In genomic region chr9:19408693-19409405, GRCh38 we compare ENCODE assay signal across 1 cellular context.
TF ChIP-seq lines count a peak whose summit lies in the region.

TSS of gene ACER2 (plus strand) at chr9:19409009. CDS start at chr9:19409085, 76 bp downstream.

TF ChIP-seq in HepG2, 621 proteins besides CTCF, POLR2A, EP300 and RAD21 (continued from another document and continues in another):
- TF ChIP-seq, protein P1, sequence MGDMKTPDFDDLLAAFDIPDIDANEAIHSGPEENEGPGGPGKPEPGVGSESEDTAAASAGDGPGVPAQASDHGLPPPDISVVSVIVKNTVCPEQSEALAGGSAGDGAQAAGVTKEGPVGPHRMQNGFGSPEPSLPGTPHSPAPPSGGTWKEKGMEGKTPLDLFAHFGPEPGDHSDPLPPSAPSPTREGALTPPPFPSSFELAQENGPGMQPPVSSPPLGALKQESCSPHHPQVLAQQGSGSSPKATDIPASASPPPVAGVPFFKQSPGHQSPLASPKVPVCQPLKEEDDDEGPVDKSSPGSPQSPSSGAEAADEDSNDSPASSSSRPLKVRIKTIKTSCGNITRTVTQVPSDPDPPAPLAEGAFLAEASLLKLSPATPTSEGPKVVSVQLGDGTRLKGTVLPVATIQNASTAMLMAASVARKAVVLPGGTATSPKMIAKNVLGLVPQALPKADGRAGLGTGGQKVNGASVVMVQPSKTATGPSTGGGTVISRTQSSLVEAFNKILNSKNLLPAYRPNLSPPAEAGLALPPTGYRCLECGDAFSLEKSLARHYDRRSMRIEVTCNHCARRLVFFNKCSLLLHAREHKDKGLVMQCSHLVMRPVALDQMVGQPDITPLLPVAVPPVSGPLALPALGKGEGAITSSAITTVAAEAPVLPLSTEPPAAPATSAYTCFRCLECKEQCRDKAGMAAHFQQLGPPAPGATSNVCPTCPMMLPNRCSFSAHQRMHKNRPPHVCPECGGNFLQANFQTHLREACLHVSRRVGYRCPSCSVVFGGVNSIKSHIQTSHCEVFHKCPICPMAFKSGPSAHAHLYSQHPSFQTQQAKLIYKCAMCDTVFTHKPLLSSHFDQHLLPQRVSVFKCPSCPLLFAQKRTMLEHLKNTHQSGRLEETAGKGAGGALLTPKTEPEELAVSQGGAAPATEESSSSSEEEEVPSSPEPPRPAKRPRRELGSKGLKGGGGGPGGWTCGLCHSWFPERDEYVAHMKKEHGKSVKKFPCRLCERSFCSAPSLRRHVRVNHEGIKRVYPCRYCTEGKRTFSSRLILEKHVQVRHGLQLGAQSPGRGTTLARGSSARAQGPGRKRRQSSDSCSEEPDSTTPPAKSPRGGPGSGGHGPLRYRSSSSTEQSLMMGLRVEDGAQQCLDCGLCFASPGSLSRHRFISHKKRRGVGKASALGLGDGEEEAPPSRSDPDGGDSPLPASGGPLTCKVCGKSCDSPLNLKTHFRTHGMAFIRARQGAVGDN (CRISPR knock-in tag; IDR thresholded peaks at IDR 0.05): peak; percentile 93
- TF ChIP-seq ZC3H13 (CRISPR knock-in tag; IDR thresholded peaks at IDR 0.05): peak; percentile 24; the same call in 1 of the 2 replicates
- no peak for TF ChIP-seq AKAP8 (CRISPR knock-in tag; IDR thresholded peaks at IDR 0.05)
- no peak for TF ChIP-seq BCL3 (CRISPR knock-in tag; IDR thresholded peaks at IDR 0.05)
- TF ChIP-seq TBL1XR1 (IDR thresholded peaks at IDR 0.05; ENCODE audit: borderline replicate concordance, low read length, partially characterized antibody): no peak
- TF ChIP-seq ZHX2 (IDR thresholded peaks at IDR 0.05; ENCODE audit: low read depth): no peak
- TF ChIP-seq ZHX2 (CRISPR knock-in tag; IDR thresholded peaks at IDR 0.05; ENCODE audit: borderline replicate concordance): peak; percentile 86; the same call in 1 of the 2 replicates
- TF ChIP-seq ZNF264 (CRISPR knock-in tag; IDR thresholded peaks at IDR 0.05): peak; percentile 79; the same call in 1 of the 2 replicates
- TF ChIP-seq, protein P2, sequence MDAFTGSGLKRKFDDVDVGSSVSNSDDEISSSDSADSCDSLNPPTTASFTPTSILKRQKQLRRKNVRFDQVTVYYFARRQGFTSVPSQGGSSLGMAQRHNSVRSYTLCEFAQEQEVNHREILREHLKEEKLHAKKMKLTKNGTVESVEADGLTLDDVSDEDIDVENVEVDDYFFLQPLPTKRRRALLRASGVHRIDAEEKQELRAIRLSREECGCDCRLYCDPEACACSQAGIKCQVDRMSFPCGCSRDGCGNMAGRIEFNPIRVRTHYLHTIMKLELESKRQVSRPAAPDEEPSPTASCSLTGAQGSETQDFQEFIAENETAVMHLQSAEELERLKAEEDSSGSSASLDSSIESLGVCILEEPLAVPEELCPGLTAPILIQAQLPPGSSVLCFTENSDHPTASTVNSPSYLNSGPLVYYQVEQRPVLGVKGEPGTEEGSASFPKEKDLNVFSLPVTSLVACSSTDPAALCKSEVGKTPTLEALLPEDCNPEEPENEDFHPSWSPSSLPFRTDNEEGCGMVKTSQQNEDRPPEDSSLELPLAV (CRISPR knock-in tag; conservative IDR thresholded peaks at IDR 0.05; ENCODE audit: low read depth): no peak
- no peak for TF ChIP-seq TEAD2 (CRISPR knock-in tag; IDR thresholded peaks at IDR 0.05)
- TF ChIP-seq YEATS4 (CRISPR knock-in tag; IDR thresholded peaks at IDR 0.05; ENCODE audit: borderline replicate concordance): peak; percentile 83
- TF ChIP-seq ATF4 (CRISPR knock-in tag; IDR thresholded peaks at IDR 0.05): 0 out of 4 replicates have a peak, but pooled peaks of 1 of the 2 experiments have one; percentile 24
- TF ChIP-seq RBFOX2 (IDR thresholded peaks at IDR 0.05; ENCODE audit: low read depth, low read length): peak; percentile 89
- TF ChIP-seq, protein P3, sequence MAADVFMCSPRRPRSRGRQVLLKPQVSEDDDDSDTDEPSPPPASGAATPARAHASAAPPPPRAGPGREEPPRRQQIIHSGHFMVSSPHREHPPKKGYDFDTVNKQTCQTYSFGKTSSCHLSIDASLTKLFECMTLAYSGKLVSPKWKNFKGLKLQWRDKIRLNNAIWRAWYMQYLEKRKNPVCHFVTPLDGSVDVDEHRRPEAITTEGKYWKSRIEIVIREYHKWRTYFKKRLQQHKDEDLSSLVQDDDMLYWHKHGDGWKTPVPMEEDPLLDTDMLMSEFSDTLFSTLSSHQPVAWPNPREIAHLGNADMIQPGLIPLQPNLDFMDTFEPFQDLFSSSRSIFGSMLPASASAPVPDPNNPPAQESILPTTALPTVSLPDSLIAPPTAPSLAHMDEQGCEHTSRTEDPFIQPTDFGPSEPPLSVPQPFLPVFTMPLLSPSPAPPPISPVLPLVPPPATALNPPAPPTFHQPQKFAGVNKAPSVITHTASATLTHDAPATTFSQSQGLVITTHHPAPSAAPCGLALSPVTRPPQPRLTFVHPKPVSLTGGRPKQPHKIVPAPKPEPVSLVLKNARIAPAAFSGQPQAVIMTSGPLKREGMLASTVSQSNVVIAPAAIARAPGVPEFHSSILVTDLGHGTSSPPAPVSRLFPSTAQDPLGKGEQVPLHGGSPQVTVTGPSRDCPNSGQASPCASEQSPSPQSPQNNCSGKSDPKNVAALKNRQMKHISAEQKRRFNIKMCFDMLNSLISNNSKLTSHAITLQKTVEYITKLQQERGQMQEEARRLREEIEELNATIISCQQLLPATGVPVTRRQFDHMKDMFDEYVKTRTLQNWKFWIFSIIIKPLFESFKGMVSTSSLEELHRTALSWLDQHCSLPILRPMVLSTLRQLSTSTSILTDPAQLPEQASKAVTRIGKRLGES (CRISPR knock-in tag; IDR thresholded peaks at IDR 0.05; ENCODE audit: borderline replicate concordance): 0 out of 2 replicates have a peak, but pooled peaks have one; percentile 44
- TF ChIP-seq IKZF4 (CRISPR knock-in tag; IDR thresholded peaks at IDR 0.05; ENCODE audit: borderline replicate concordance, low read depth, not compliant biosample characterization): no peak
- TF ChIP-seq, protein P4, sequence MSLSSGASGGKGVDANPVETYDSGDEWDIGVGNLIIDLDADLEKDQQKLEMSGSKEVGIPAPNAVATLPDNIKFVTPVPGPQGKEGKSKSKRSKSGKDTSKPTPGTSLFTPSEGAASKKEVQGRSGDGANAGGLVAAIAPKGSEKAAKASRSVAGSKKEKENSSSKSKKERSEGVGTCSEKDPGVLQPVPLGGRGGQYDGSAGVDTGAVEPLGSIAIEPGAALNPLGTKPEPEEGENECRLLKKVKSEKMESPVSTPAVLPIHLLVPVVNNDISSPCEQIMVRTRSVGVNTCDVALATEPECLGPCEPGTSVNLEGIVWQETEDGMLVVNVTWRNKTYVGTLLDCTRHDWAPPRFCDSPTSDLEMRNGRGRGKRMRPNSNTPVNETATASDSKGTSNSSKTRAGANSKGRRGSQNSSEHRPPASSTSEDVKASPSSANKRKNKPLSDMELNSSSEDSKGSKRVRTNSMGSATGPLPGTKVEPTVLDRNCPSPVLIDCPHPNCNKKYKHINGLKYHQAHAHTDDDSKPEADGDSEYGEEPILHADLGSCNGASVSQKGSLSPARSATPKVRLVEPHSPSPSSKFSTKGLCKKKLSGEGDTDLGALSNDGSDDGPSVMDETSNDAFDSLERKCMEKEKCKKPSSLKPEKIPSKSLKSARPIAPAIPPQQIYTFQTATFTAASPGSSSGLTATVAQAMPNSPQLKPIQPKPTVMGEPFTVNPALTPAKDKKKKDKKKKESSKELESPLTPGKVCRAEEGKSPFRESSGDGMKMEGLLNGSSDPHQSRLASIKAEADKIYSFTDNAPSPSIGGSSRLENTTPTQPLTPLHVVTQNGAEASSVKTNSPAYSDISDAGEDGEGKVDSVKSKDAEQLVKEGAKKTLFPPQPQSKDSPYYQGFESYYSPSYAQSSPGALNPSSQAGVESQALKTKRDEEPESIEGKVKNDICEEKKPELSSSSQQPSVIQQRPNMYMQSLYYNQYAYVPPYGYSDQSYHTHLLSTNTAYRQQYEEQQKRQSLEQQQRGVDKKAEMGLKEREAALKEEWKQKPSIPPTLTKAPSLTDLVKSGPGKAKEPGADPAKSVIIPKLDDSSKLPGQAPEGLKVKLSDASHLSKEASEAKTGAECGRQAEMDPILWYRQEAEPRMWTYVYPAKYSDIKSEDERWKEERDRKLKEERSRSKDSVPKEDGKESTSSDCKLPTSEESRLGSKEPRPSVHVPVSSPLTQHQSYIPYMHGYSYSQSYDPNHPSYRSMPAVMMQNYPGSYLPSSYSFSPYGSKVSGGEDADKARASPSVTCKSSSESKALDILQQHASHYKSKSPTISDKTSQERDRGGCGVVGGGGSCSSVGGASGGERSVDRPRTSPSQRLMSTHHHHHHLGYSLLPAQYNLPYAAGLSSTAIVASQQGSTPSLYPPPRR (CRISPR knock-in tag; IDR thresholded peaks at IDR 0.05; ENCODE audit: borderline replicate concordance): no peak
- no peak for TF ChIP-seq ZNF34 (CRISPR knock-in tag; IDR thresholded peaks at IDR 0.05; ENCODE audit: borderline replicate concordance)
- TF ChIP-seq HNRNPLL (IDR thresholded peaks at IDR 0.05; ENCODE audit: low read depth, low read length, poor library complexity, severe bottlenecking): peak; percentile 64
- 0 out of 2 replicates have a peak, but pooled peaks have one; percentile 21 for TF ChIP-seq KLF11 (CRISPR knock-in tag; IDR thresholded peaks at IDR 0.05)
- no peak for TF ChIP-seq CBX5 (CRISPR knock-in tag; IDR thresholded peaks at IDR 0.05; ENCODE audit: borderline replicate concordance)
- 0 out of 2 replicates have a peak, but pooled peaks have one; percentile 31 for TF ChIP-seq ELF1 (CRISPR knock-in tag; IDR thresholded peaks at IDR 0.05)
- TF ChIP-seq HOXA5 (CRISPR knock-in tag; IDR thresholded peaks at IDR 0.05): peak; percentile 86
- no peak; the same call in 1 of the 2 replicates for TF ChIP-seq SNAPC2 (CRISPR knock-in tag; IDR thresholded peaks at IDR 0.05)
- peak; percentile 46; the same call in 1 of the 2 replicates for TF ChIP-seq MED13 (CRISPR knock-in tag; IDR thresholded peaks at IDR 0.05)
- TF ChIP-seq SP2 (CRISPR knock-in tag; IDR thresholded peaks at IDR 0.05): 0 out of 2 replicates have a peak, but pooled peaks have one; percentile 23
- TF ChIP-seq TAF1 (CRISPR knock-in tag; IDR thresholded peaks at IDR 0.05): peak; percentile 84
- TF ChIP-seq MAFF (IDR thresholded peaks at IDR 0.05; ENCODE audit: low read depth, low read length): no peak
- TF ChIP-seq, protein P5, sequence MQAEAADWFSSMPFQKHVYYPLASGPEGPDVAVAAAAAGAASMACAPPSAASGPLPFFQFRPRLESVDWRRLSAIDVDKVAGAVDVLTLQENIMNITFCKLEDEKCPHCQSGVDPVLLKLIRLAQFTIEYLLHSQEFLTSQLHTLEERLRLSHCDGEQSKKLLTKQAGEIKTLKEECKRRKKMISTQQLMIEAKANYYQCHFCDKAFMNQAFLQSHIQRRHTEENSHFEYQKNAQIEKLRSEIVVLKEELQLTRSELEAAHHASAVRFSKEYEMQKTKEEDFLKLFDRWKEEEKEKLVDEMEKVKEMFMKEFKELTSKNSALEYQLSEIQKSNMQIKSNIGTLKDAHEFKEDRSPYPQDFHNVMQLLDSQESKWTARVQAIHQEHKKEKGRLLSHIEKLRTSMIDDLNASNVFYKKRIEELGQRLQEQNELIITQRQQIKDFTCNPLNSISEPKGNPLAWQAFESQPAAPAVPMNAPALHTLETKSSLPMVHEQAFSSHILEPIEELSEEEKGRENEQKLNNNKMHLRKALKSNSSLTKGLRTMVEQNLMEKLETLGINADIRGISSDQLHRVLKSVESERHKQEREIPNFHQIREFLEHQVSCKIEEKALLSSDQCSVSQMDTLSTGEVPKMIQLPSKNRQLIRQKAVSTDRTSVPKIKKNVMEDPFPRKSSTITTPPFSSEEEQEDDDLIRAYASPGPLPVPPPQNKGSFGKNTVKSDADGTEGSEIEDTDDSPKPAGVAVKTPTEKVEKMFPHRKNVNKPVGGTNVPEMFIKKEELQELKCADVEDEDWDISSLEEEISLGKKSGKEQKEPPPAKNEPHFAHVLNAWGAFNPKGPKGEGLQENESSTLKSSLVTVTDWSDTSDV (CRISPR knock-in tag; IDR thresholded peaks at IDR 0.05): peak; percentile 59; the same call in 1 of the 2 replicates
- TF ChIP-seq ZNF3 (CRISPR knock-in tag; IDR thresholded peaks at IDR 0.05): no peak
